ENCODE assay signal across 25 cellular contexts in the genomic region with DNA sequence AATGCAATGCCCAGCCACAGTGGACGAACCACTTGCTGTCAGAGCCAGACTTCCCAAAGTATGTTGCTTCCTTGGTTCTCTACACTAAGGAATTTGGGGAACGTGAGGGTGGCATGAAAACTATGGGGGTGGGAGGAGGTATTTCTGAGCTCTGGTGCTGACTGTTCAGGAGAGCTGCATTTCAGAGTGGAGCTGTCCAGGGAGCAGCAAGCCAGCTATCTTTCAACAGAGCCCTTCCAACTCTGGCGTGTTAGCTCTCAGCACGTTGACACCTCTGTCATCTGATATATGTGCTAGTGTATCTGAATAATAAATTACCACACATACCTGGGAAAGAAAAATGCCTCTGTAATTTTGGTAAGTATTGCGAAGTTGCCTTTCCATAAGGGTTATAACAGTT.
"Had no signal": no experiment of that assay in that cellular context is flagged by ENCODE, and none has a peak within 500 bp of the region (broad histone marks: within the 10 kb centered on the region; RNA-seq: fewer than 3 reads in every experiment).

No MANE protein-coding gene starts in this region.

- DNase-seq: activated CD4-positive, alpha-beta memory T cell treated with anti-CD3 and anti-CD28 coated beads, Interleukin-2, amount 10 ng/mL, durations not matched to agents 7 days and 5 days; activated CD4-positive, alpha-beta T cell treated with anti-CD3 and anti-CD28 coated beads, Interleukin-2, amount 10 ng/mL, durations not matched to agents 7 days and 5 days; activated CD4-positive, CD25-positive, alpha-beta regulatory T cell treated with anti-CD3 and anti-CD28 coated beads, Interleukin-2, amount 50 U/mL, for 72 hours; activated CD8-positive, alpha-beta memory T cell treated with anti-CD3 and anti-CD28 coated beads, Interleukin-2, amount 50 U/mL, for 48 hours; activated gamma-delta T cell; activated naive CD4-positive, alpha-beta T cell treated with anti-CD3 and anti-CD28 coated beads, Interleukin-2, amount 10 ng/mL, durations not matched to agents 7 days and 5 days; activated naive CD8-positive, alpha-beta T cell treated with anti-CD3 and anti-CD28 coated beads, Interleukin-2, amount 10 ng/mL, durations not matched to agents 7 days and 5 days; activated T-cell treated with anti-CD3 and anti-CD28 coated beads, Interleukin-2, amount 50 U/mL, for 24 hours; amniotic stem cell; brain microvascular endothelial cell; central memory CD4-positive, alpha-beta T cell; foreskin fibroblast; head of caudate nucleus; mammary epithelial cell; naive thymus-derived CD8-positive, alpha-beta T cell; nucleus accumbens; pancreas; spleen; stimulated activated CD4-positive, alpha-beta T cell treated with anti-CD3 and anti-CD28 coated beads, Interleukin-2, amount 100 ng/mL, for 48 hours; SW 1271; T1000; trophoblast cell had no signal

- H3K4me1 ChIP-seq: prostate gland, spleen had no signal

- H3K27ac ChIP-seq: brain microvascular endothelial cell, pancreas, prostate gland, spleen, thoracic aorta had no signal

- H3K9me3 ChIP-seq: pancreas, prostate gland, spleen, thoracic aorta had no signal

- H3K4me3 ChIP-seq: pancreas, prostate gland, spleen, thoracic aorta had no signal

- ATAC-seq: esophagus mucosa; naive thymus-derived CD8-positive, alpha-beta T cell; pancreas had no signal

- H3K36me3 ChIP-seq: prostate gland had no signal

- H3K27me3 ChIP-seq: brain microvascular endothelial cell, pancreas, spleen had no signal
